In genomic region chr17:7405413-7405881, GRCh38 we compare ENCODE assay signal across 10 cellular contexts. TPM values are rescaled to one million over a fixed set of nuclear protein-coding genes. Genes with fewer than 3 reads are reported as not detected.
DNase-seq lines count a peak whose midpoint lies in the region; ATAC-seq and TF ChIP-seq lines count a peak whose summit lies in the region.
"Had no signal": no experiment of that assay in that cellular context is flagged by ENCODE, and none has a peak within 500 bp of the region (broad histone marks: within the 10 kb centered on the region; RNA-seq: fewer than 3 reads in every experiment).

No MANE protein-coding gene starts in this region.

- TF ChIP-seq CTCF in VCaP (conservative IDR thresholded peaks at IDR 0.05) (no peak), gastroesophageal sphincter (IDR thresholded peaks at IDR 0.05) (no peak)

- DNase-seq in ELF-1 (ENCODE audit: low read depth, low spot score) (peak; percentile 15), sciatic nerve (ENCODE audit: low spot score) (peak; percentile 69), NCI-H1436 treated with DMSO at 0.1 percent for 48 hours (lab: John Stamatoyannopoulos, UW) (no peak)
- no peak for DNase-seq in stimulated activated CD4-positive, alpha-beta T cell treated with anti-CD3 and anti-CD28 coated beads, Interleukin-2, amount 100 ng/mL, for 24 hours

- intact Hi-C loops in sciatic nerve (cut with DNase I) = no loop called here

- no peak for TF ChIP-seq EP300 in gastroesophageal sphincter (IDR thresholded peaks at IDR 0.05)

- no peaks in the 10 kb centered on the region for H3K9me3 ChIP-seq in gastroesophageal sphincter

- H3K4me1 ChIP-seq in gastroesophageal sphincter = peaks cover 4 to 64% (median 24%) of the 10 kb centered on the region in 3 donors

- H3K4me3 ChIP-seq in gastroesophageal sphincter = peak overlapping the region; percentile 70 to 88

- WGBS in gastroesophageal sphincter (ENCODE audit: low coverage in 1 of 2), 2 donors = no CpG with 5 or more reads among the region's 31 CpGs

- no peak for TF ChIP-seq POLR2A in gastroesophageal sphincter (IDR thresholded peaks at IDR 0.05)

- peak overlapping the region; percentile 63; the same call in 1 of the 2 replicates for H3K27ac ChIP-seq in VCaP
- peak overlapping the region; percentile 77 to 95 (median 93) for H3K27ac ChIP-seq in gastroesophageal sphincter

- H3K27me3 ChIP-seq in gastroesophageal sphincter = no peaks in the 10 kb centered on the region

- no peak for ATAC-seq in gastroesophageal sphincter
- ATAC-seq in sciatic nerve = no peak
- ATAC-seq in GM21717 (IDR thresholded peaks at IDR 0.05; ENCODE audit: unreplicated experiment) = no peak
- ATAC-seq in GM21576 (IDR thresholded peaks at IDR 0.05; ENCODE audit: unreplicated experiment) = no peak

- H3K36me3 ChIP-seq in gastroesophageal sphincter = peaks cover 0 to 25% of the 10 kb centered on the region in 2 donors

RNA-seq across cellular contexts. Expression of gene TMEM256, which starts 1.6 kb away (rescaled TPM):
- total RNA-seq in gastroesophageal sphincter (10 to 100 TPM; 31.1 to 66.6 (median 57.8) TPM), sciatic nerve (75.0 TPM)

RNA-seq across cellular contexts. Expression of gene NLGN2, which starts 2.2 kb away (rescaled TPM):
- total RNA-seq in gastroesophageal sphincter (10 to 100 TPM in 3 of 4 donors, 1 to 10 TPM in 1; 9.9 to 28.4 (median 14.4) TPM), sciatic nerve (44.8 TPM)

RNA-seq across cellular contexts. Expression of gene PLSCR3, which starts 11.1 kb away (rescaled TPM):
- 10 to 100 TPM; 16.8 to 38.1 (median 17.7) TPM for total RNA-seq in gastroesophageal sphincter
- total RNA-seq in sciatic nerve = 37.1 TPM

RNA-seq across cellular contexts. Expression of gene SPEM1, which starts 14.7 kb away (rescaled TPM):
- total RNA-seq in gastroesophageal sphincter (not detected), sciatic nerve (not detected)
- total RNA-seq: HT1080, myocyte had no signal

RNA-seq across cellular contexts. Expression of gene SPEM2, which starts 20.0 kb away (rescaled TPM):
- total RNA-seq in gastroesophageal sphincter = not detected
- total RNA-seq in sciatic nerve = not detected
- total RNA-seq: HT1080, myocyte had no signal

Comparison
In these comparisons a context has a peak if more than half of its experiments do, and no peak if none do; other contexts are left out.
1. DNase-seq: peak in ELF-1 (single experiment) and sciatic nerve (single experiment); none in NCI-H1436 treated with DMSO at 0.1 percent for 48 hours (single experiment) and stimulated activated CD4-positive, alpha-beta T cell treated with anti-CD3 and anti-CD28 coated beads, Interleukin-2, amount 100 ng/mL, for 24 hours (0 of 2).